ENCODE assay signal across 4 cellular contexts in genomic region chr16:74989864-74990263, GRCh38. TPM values are rescaled to one million over a fixed set of nuclear protein-coding genes. Genes with fewer than 3 reads are reported as not detected.
DNase-seq lines count a peak whose midpoint lies in the region; ATAC-seq, FAIRE-seq and TF ChIP-seq lines count a peak whose summit lies in the region.
"Not testable (repeated sequence)": the region's sequence is repeated elsewhere in the genome, so short reads cannot be mapped to it uniquely, and the experiment has no call there.

No MANE protein-coding gene starts in this region.

- in situ Hi-C loops in HepG2 (cut with HindIII; ENCODE audit: extremely low pct_ligation_motif_present, low pct_unique_long_range_greater_than_20kb), result loop anchor here (10.0 kb wide), 1 partner anchor 115 kb away; no protein-coding TSS in a partner anchor

- not testable (repeated sequence) for H3K4me3 ChIP-seq in HepG2 (replicated peaks in 1 of 3; ENCODE audit: insufficient read depth in 1 of 3, low read depth in 2 of 3, low read length in 3 of 3); right lobe of liver; parathyroid adenoma (ENCODE audit: low read depth, low read length)

- peak overlapping the region; percentile 16; the same call in 1 of the 2 replicates for H3K9ac ChIP-seq in HepG2 (ENCODE audit: insufficient read depth, low read depth, low read length)
- not testable (repeated sequence) for H3K9ac ChIP-seq in parathyroid adenoma

- not testable (repeated sequence) for TF ChIP-seq POLR2A in HepG2 (IDR thresholded peaks at IDR 0.05; ENCODE audit: insufficient read depth in 1 of 2, low read depth in 2 of 2, low read length in 2 of 2); right lobe of liver (IDR thresholded peaks at IDR 0.05)

- not testable (repeated sequence) for H3K79me2 ChIP-seq in HepG2 (ENCODE audit: insufficient read depth, low read length); parathyroid adenoma

- H3K4me1 ChIP-seq in HepG2 (ENCODE audit: insufficient read depth, low read length) (peaks cover 95% of the 10 kb centered on the region), right lobe of liver (peaks cover 0 to 45% (median 19%) of the 10 kb centered on the region in 4 donors), parathyroid adenoma (peaks cover 15% of the 10 kb centered on the region)

- 92% methylated on average over 3 of the region's 3 CpGs for WGBS in HepG2 (ENCODE audit: low lambda C conversion rate)
- 90% methylated on average over 3 of the region's 3 CpGs for WGBS in right lobe of liver (ENCODE audit: insufficient coverage, low coverage, low lambda C conversion rate, missing lambda C conversion rate)

- POLR2A ChIA-PET in HepG2 (lab: Yijun Ruan, JAX), result not testable (repeated sequence)

- H3K9me3 ChIP-seq in HepG2 (ENCODE audit: low read length); right lobe of liver; parathyroid adenoma (ENCODE audit: control insufficient read depth, low read length): not testable (repeated sequence)

- not testable (repeated sequence) for FAIRE-seq in HepG2 (lab: Jason Lieb, UNC)

- H2AFZ ChIP-seq in HepG2 (ENCODE audit: low read length); parathyroid adenoma: not testable (repeated sequence)

- ATAC-seq in HepG2, right lobe of liver: not testable (repeated sequence)

- TF ChIP-seq EP300 in HepG2 (IDR thresholded peaks at IDR 0.05; ENCODE audit: low read depth in 2 of 2, low read length in 2 of 2); HepG2 (CRISPR knock-in tag; IDR thresholded peaks at IDR 0.05; ENCODE audit: borderline replicate concordance): not testable (repeated sequence)

- not testable (repeated sequence) for BruUV-seq in HepG2 (replicated peaks; lab: Mats Ljungman, UMichigan)

- not testable (repeated sequence) for H3K36me3 ChIP-seq in HepG2 (replicated peaks in 1 of 2; ENCODE audit: control insufficient read depth in 1 of 2, insufficient read depth in 2 of 2, low read length in 2 of 2); right lobe of liver; parathyroid adenoma (ENCODE audit: control insufficient read depth, insufficient read depth, low read length)

- H3K4me2 ChIP-seq in HepG2 (ENCODE audit: low read depth, low read length); parathyroid adenoma (ENCODE audit: low read length): not testable (repeated sequence)

- DNase-seq in HepG2 (ENCODE audit: low spot score); right lobe of liver: not testable (repeated sequence)

- H4K20me1 ChIP-seq in HepG2 (ENCODE audit: insufficient read depth, low read length), result not testable (repeated sequence)

- H3K27ac ChIP-seq in VCaP (peak overlapping the region; percentile 93), HepG2 (ENCODE audit: extremely low read length, insufficient read depth, low read length) (peak overlapping the region; percentile 98), right lobe of liver (peak overlapping the region in 2 of 3 donors; percentile 93 to 95), parathyroid adenoma (peak overlapping the region; percentile 71)

- TF ChIP-seq RAD21 in HepG2 (CRISPR knock-in tag; IDR thresholded peaks at IDR 0.05), result not testable (repeated sequence)

- intact Hi-C loops in HepG2 (cut with micrococcal nuclease; ENCODE audit: unreplicated experiment) (loop anchor here (2.0 kb wide), 1 partner anchor 81 kb away; no protein-coding TSS in a partner anchor), right lobe of liver (cut with DNase I) (loop anchor here in 1 of 2 donors (10.0 kb wide), 1 partner anchor 125 kb away; the partner anchor contains the start of gene LDHD)

- not testable (repeated sequence) for TF ChIP-seq CTCF in VCaP (conservative IDR thresholded peaks at IDR 0.05); HepG2 (CRISPR knock-in tag; IDR thresholded peaks at IDR 0.05); right lobe of liver (IDR thresholded peaks at IDR 0.05); parathyroid adenoma (IDR thresholded peaks at IDR 0.05)

- not testable (repeated sequence) for H3K27me3 ChIP-seq in HepG2 (ENCODE audit: control insufficient read depth in 1 of 2, insufficient read depth in 2 of 2, low read length in 2 of 2); right lobe of liver; parathyroid adenoma (ENCODE audit: control insufficient read depth, insufficient read depth, low read length)

- CTCF ChIA-PET in HepG2 (lab: Yijun Ruan, JAX; ENCODE audit: low intra/inter-chr PET ratio, low total read pairs), result not testable (repeated sequence)

TF ChIP-seq in HepG2, 621 proteins besides CTCF, POLR2A, EP300 and RAD21:
- peak; percentile 71; the same call in 1 of the 2 replicates for TF ChIP-seq ZNF33A (CRISPR knock-in tag; IDR thresholded peaks at IDR 0.05; ENCODE audit: borderline replicate concordance)
- TF ChIP-seq ZNF460 (CRISPR knock-in tag; IDR thresholded peaks at IDR 0.05; ENCODE audit: borderline replicate concordance), result peak; percentile 53; the same call in 1 of the 2 replicates

RNA-seq across cellular contexts. Expression of gene WDR59, which starts 4.9 kb away (rescaled TPM):
- total RNA-seq in HepG2 (2016; rRNA removed; fragmentation: Illumina TruSeq; extraction: Trizol) (59.6 and 65.2 TPM in 2 replicates), right lobe of liver (10 to 100 TPM; 23.2 to 69.5 (median 48.3) TPM)
- 39.7 and 43.0 TPM in 2 replicates for total RNA-seq in HepG2 (2016; cell fraction: cytosol; rRNA removed; fragmentation: Illumina TruSeq; extraction: Trizol; ENCODE audit: low read depth)
- 53.3 and 75.1 TPM in 2 replicates for total RNA-seq in HepG2 (2016; cell fraction: insoluble cytoplasmic fraction; rRNA removed; fragmentation: Illumina TruSeq; extraction: Trizol)
- 30.0 and 33.1 TPM in 2 replicates for total RNA-seq in HepG2 (2016; cell fraction: membrane; rRNA removed; fragmentation: Illumina TruSeq; extraction: Trizol)
- 99.3 and 116 TPM in 2 replicates for total RNA-seq in HepG2 (2016; cell fraction: nucleus; rRNA removed; fragmentation: Illumina TruSeq; extraction: Trizol)
- 305 and 306 TPM in 2 replicates for polyA plus RNA-seq in HepG2 (2011; rRNA removed)
- 138 and 145 TPM in 2 replicates for polyA plus RNA-seq in HepG2 (2011; cell fraction: cytosol; rRNA removed)
- 679 and 865 TPM in 2 replicates for polyA plus RNA-seq in HepG2 (2011; cell fraction: nucleus; rRNA removed)
- 137 and 153 TPM in 2 replicates for polyA plus RNA-seq in HepG2 (2012)
- 19.6 and 23.0 TPM in 2 replicates for polyA plus RNA-seq in HepG2 (2016; cell fraction: cytosol; fragmentation: Illumina TruSeq; extraction: Trizol; ENCODE audit: low read depth)
- polyA plus RNA-seq in HepG2 (2016; cell fraction: insoluble cytoplasmic fraction; fragmentation: Illumina TruSeq; extraction: Trizol; ENCODE audit: low read depth), result 81.5 and 84.5 TPM in 2 replicates
- polyA plus RNA-seq in HepG2 (2016; cell fraction: membrane; fragmentation: Illumina TruSeq; extraction: Trizol; ENCODE audit: low read depth), result 29.2 and 35.3 TPM in 2 replicates
- polyA plus RNA-seq in HepG2 (2016; cell fraction: nucleus; fragmentation: Illumina TruSeq; extraction: Trizol; ENCODE audit: insufficient read depth, low read depth), result 510 and 518 TPM in 2 replicates
- 88.4 and 308 TPM in 2 replicates for polyA minus RNA-seq in HepG2 (2011; rRNA and poly(A)+ RNA removed; ENCODE audit: low replicate concordance)
- polyA minus RNA-seq in HepG2 (2011; cell fraction: cytosol; rRNA and poly(A)+ RNA removed), result 73.9 and 99.1 TPM in 2 replicates
- 316 and 324 TPM in 2 replicates for polyA minus RNA-seq in HepG2 (2011; cell fraction: nucleus; rRNA and poly(A)+ RNA removed)

RNA-seq across cellular contexts. Expression of gene ZNRF1, which starts 9.0 kb away (rescaled TPM):
- total RNA-seq in HepG2 (2016; rRNA removed; fragmentation: Illumina TruSeq; extraction: Trizol) (32.3 and 43.9 TPM in 2 replicates), right lobe of liver (10 to 100 TPM; 10.2 to 18.8 (median 11.1) TPM)
- total RNA-seq in HepG2 (2016; cell fraction: cytosol; rRNA removed; fragmentation: Illumina TruSeq; extraction: Trizol; ENCODE audit: low read depth), result 46.2 and 52.2 TPM in 2 replicates
- total RNA-seq in HepG2 (2016; cell fraction: insoluble cytoplasmic fraction; rRNA removed; fragmentation: Illumina TruSeq; extraction: Trizol), result 26.3 and 43.8 TPM in 2 replicates
- 73.9 and 84.0 TPM in 2 replicates for total RNA-seq in HepG2 (2016; cell fraction: membrane; rRNA removed; fragmentation: Illumina TruSeq; extraction: Trizol)
- total RNA-seq in HepG2 (2016; cell fraction: nucleus; rRNA removed; fragmentation: Illumina TruSeq; extraction: Trizol), result 34.9 and 38.5 TPM in 2 replicates
- polyA plus RNA-seq in HepG2 (2011; rRNA removed), result 57.8 and 58.7 TPM in 2 replicates
- polyA plus RNA-seq in HepG2 (2011; cell fraction: cytosol; rRNA removed), result 49.3 and 50.7 TPM in 2 replicates
- polyA plus RNA-seq in HepG2 (2011; cell fraction: nucleus; rRNA removed), result 53.8 and 60.6 TPM in 2 replicates
- 60.3 and 61.1 TPM in 2 replicates for polyA plus RNA-seq in HepG2 (2012)
- 58.2 and 74.1 TPM in 2 replicates for polyA plus RNA-seq in HepG2 (2016; cell fraction: cytosol; fragmentation: Illumina TruSeq; extraction: Trizol; ENCODE audit: low read depth)
- polyA plus RNA-seq in HepG2 (2016; cell fraction: insoluble cytoplasmic fraction; fragmentation: Illumina TruSeq; extraction: Trizol; ENCODE audit: low read depth), result 57.0 and 68.2 TPM in 2 replicates
- 93.8 and 103 TPM in 2 replicates for polyA plus RNA-seq in HepG2 (2016; cell fraction: membrane; fragmentation: Illumina TruSeq; extraction: Trizol; ENCODE audit: low read depth)
- polyA plus RNA-seq in HepG2 (2016; cell fraction: nucleus; fragmentation: Illumina TruSeq; extraction: Trizol; ENCODE audit: insufficient read depth, low read depth), result 95.3 and 97.7 TPM in 2 replicates
- polyA minus RNA-seq in HepG2 (2011; rRNA and poly(A)+ RNA removed; ENCODE audit: low replicate concordance), result 21.3 and 56.1 TPM in 2 replicates
- 36.5 and 37.9 TPM in 2 replicates for polyA minus RNA-seq in HepG2 (2011; cell fraction: cytosol; rRNA and poly(A)+ RNA removed)
- 56.4 and 57.4 TPM in 2 replicates for polyA minus RNA-seq in HepG2 (2011; cell fraction: nucleus; rRNA and poly(A)+ RNA removed)
